2 cellular contexts compared by ENCODE assay signal in the genomic region with DNA sequence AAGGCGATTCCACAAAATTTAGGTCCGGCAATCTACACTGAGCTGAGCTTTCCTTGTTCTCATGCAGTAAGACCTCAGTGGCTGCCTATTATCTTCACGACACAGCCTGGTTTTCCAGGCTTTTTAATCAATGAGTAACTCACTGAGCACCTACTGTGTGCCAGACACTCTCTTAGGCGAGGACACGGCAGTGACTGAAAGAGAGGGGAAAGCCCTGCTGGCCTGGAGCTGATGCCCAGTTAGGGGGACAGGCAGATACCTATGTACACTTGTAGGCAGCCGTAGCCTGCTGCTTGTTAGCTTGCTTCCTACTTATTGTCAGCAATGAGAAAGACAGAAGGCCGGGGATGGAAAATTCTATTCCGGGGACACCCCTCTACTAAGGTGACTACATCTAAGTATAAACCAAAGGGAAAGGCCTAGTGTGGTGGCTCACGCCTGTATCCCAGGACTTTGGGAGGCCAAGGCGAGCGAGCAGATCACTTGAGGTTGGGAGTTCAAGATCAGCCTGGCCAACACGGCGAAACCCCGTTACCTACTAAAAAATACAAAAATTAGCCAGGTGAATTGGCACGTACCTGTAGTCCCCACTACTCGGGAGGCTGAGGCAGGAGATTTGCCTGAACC.
TF ChIP-seq lines count a peak whose summit lies in the region.

No MANE protein-coding gene starts in this region.

TF ChIP-seq in GM23338, 12 proteins besides CTCF, POLR2A, EP300 and RAD21 (continues in another document):
- TF ChIP-seq ZNF331 (CRISPR knock-in tag; IDR thresholded peaks at IDR 0.05; ENCODE audit: low read depth) (no peak), STAT1 (IDR thresholded peaks at IDR 0.05; ENCODE audit: unreplicated experiment) (no peak), POLR2AphosphoS5 (IDR thresholded peaks at IDR 0.05; ENCODE audit: low read depth) (no peak), JUNB (IDR thresholded peaks at IDR 0.05; ENCODE audit: unreplicated experiment) (no peak), EZH2 (IDR thresholded peaks at IDR 0.05; ENCODE audit: low read depth, unreplicated experiment) (no peak), ZNF114 (CRISPR knock-in tag; IDR thresholded peaks at IDR 0.05) (no peak), CREB1 (CRISPR knock-in tag; IDR thresholded peaks at IDR 0.05; ENCODE audit: low read depth) (no peak)
- TF ChIP-seq, protein P1, sequence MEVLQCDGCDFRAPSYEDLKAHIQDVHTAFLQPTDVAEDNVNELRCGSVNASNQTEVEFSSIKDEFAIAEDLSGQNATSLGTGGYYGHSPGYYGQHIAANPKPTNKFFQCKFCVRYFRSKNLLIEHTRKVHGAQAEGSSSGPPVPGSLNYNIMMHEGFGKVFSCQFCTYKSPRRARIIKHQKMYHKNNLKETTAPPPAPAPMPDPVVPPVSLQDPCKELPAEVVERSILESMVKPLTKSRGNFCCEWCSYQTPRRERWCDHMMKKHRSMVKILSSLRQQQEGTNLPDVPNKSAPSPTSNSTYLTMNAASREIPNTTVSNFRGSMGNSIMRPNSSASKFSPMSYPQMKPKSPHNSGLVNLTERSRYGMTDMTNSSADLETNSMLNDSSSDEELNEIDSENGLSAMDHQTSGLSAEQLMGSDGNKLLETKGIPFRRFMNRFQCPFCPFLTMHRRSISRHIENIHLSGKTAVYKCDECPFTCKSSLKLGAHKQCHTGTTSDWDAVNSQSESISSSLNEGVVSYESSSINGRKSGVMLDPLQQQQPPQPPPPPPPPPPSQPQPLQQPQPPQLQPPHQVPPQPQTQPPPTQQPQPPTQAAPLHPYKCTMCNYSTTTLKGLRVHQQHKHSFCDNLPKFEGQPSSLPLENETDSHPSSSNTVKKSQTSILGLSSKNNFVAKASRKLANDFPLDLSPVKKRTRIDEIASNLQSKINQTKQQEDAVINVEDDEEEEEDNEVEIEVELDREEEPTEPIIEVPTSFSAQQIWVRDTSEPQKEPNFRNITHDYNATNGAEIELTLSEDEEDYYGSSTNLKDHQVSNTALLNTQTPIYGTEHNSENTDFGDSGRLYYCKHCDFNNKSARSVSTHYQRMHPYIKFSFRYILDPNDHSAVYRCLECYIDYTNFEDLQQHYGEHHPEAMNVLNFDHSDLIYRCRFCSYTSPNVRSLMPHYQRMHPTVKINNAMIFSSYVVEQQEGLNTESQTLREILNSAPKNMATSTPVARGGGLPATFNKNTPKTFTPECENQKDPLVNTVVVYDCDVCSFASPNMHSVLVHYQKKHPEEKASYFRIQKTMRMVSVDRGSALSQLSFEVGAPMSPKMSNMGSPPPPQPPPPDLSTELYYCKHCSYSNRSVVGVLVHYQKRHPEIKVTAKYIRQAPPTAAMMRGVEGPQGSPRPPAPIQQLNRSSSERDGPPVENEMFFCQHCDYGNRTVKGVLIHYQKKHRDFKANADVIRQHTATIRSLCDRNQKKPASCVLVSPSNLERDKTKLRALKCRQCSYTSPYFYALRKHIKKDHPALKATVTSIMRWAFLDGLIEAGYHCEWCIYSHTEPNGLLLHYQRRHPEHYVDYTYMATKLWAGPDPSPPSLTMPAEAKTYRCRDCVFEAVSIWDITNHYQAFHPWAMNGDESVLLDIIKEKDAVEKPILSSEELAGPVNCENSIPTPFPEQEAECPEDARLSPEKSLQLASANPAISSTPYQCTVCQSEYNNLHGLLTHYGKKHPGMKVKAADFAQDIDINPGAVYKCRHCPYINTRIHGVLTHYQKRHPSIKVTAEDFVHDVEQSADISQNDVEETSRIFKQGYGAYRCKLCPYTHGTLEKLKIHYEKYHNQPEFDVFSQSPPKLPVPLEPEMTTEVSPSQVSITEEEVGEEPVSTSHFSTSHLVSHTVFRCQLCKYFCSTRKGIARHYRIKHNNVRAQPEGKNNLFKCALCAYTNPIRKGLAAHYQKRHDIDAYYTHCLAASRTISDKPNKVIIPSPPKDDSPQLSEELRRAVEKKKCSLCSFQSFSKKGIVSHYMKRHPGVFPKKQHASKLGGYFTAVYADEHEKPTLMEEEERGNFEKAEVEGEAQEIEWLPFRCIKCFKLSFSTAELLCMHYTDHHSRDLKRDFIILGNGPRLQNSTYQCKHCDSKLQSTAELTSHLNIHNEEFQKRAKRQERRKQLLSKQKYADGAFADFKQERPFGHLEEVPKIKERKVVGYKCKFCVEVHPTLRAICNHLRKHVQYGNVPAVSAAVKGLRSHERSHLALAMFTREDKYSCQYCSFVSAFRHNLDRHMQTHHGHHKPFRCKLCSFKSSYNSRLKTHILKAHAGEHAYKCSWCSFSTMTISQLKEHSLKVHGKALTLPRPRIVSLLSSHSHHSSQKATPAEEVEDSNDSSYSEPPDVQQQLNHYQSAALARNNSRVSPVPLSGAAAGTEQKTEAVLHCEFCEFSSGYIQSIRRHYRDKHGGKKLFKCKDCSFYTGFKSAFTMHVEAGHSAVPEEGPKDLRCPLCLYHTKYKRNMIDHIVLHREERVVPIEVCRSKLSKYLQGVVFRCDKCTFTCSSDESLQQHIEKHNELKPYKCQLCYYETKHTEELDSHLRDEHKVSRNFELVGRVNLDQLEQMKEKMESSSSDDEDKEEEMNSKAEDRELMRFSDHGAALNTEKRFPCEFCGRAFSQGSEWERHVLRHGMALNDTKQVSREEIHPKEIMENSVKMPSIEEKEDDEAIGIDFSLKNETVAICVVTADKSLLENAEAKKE (CRISPR knock-in tag; IDR thresholded peaks at IDR 0.05), result no peak
- TF ChIP-seq, protein P2, sequence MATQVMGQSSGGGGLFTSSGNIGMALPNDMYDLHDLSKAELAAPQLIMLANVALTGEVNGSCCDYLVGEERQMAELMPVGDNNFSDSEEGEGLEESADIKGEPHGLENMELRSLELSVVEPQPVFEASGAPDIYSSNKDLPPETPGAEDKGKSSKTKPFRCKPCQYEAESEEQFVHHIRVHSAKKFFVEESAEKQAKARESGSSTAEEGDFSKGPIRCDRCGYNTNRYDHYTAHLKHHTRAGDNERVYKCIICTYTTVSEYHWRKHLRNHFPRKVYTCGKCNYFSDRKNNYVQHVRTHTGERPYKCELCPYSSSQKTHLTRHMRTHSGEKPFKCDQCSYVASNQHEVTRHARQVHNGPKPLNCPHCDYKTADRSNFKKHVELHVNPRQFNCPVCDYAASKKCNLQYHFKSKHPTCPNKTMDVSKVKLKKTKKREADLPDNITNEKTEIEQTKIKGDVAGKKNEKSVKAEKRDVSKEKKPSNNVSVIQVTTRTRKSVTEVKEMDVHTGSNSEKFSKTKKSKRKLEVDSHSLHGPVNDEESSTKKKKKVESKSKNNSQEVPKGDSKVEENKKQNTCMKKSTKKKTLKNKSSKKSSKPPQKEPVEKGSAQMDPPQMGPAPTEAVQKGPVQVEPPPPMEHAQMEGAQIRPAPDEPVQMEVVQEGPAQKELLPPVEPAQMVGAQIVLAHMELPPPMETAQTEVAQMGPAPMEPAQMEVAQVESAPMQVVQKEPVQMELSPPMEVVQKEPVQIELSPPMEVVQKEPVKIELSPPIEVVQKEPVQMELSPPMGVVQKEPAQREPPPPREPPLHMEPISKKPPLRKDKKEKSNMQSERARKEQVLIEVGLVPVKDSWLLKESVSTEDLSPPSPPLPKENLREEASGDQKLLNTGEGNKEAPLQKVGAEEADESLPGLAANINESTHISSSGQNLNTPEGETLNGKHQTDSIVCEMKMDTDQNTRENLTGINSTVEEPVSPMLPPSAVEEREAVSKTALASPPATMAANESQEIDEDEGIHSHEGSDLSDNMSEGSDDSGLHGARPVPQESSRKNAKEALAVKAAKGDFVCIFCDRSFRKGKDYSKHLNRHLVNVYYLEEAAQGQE (IDR thresholded peaks at IDR 0.05; ENCODE audit: unreplicated experiment), result no peak

TF ChIP-seq in K562, 482 proteins besides CTCF, POLR2A, EP300 and RAD21:
- TF ChIP-seq ZKSCAN1 (IDR thresholded peaks at IDR 0.05; ENCODE audit: low read depth, low read length), result peak; percentile 86
- TF ChIP-seq, protein P3, sequence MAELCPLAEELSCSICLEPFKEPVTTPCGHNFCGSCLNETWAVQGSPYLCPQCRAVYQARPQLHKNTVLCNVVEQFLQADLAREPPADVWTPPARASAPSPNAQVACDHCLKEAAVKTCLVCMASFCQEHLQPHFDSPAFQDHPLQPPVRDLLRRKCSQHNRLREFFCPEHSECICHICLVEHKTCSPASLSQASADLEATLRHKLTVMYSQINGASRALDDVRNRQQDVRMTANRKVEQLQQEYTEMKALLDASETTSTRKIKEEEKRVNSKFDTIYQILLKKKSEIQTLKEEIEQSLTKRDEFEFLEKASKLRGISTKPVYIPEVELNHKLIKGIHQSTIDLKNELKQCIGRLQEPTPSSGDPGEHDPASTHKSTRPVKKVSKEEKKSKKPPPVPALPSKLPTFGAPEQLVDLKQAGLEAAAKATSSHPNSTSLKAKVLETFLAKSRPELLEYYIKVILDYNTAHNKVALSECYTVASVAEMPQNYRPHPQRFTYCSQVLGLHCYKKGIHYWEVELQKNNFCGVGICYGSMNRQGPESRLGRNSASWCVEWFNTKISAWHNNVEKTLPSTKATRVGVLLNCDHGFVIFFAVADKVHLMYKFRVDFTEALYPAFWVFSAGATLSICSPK (IDR thresholded peaks at IDR 0.05; ENCODE audit: borderline replicate concordance), result no peak
- TF ChIP-seq POLR2AphosphoS2 (IDR thresholded peaks at IDR 0.05; ENCODE audit: low read length), result no peak
- TF ChIP-seq PPARD (CRISPR knock-in tag; IDR thresholded peaks at IDR 0.05), result no peak
- no peak for TF ChIP-seq LARP7 (IDR thresholded peaks at IDR 0.05)
TF ChIP-seq in K562: peak in this region for 1.
